Comparison of ENCODE assay signal across 8 cellular contexts in genomic region chr14:67487937-67488893, GRCh38. TPM values are rescaled to one million over a fixed set of nuclear protein-coding genes. Genes with fewer than 3 reads are reported as not detected.
DNase-seq lines count a peak whose midpoint lies in the region; ATAC-seq and TF ChIP-seq lines count a peak whose summit lies in the region.

Gene TMEM229B (minus strand): TSS chr14:67488721. CDS start chr14:67473923, 14,798 bp downstream.

- CTCF ChIA-PET in PC-3 (lab: Charles Lee), result no interaction called here

- POLR2A ChIA-PET in PC-3 (lab: Charles Lee; ENCODE audit: unreplicated experiment), result no interaction called here

- TF ChIP-seq POLR2A in suprapubic skin (IDR thresholded peaks at IDR 0.05), result no peak

- WGBS in suprapubic skin, result 81% methylated on average over 12 of the region's 13 CpGs

- intact Hi-C loops in T-helper 2 cell treated with Interferon-gamma antibody and Interleukin-4, amounts not matched to agents 100 ng/mL and 5 ng/mL, for 36 hours (cut with micrococcal nuclease), result loop anchor here (1.0 to 5.0 kb wide), 4 partner anchors 26 to 246 kb away; partner anchors contain the start of genes ATP6V1D, PALS1 and PIGH
- intact Hi-C loops in PC-3 (cut with micrococcal nuclease), result no loop called here

- TF ChIP-seq CTCF in astrocyte of the spinal cord (IDR thresholded peaks at IDR 0.05; ENCODE audit: low read depth, low read length) (no peak), suprapubic skin (IDR thresholded peaks at IDR 0.05) (no peak), PC-3 (conservative IDR thresholded peaks at IDR 0.05; ENCODE audit: low read depth, low read length) (no peak)

- H2AFZ ChIP-seq in PC-3 (ENCODE audit: low read length), result no peak within 1 kb of the TSS

- no peaks in the 10 kb centered on the region for H3K79me2 ChIP-seq in PC-3 (ENCODE audit: low read length)

- no peaks in the 10 kb centered on the region for H3F3A ChIP-seq in PC-3 (ENCODE audit: low read length, unreplicated experiment)

- H3K4me2 ChIP-seq in PC-3 (ENCODE audit: low read length), result no peak within 1 kb of the TSS

- no peak for TF ChIP-seq EP300 in suprapubic skin (IDR thresholded peaks at IDR 0.05)

- H3K9me3 ChIP-seq in muscle layer of duodenum (ENCODE audit: control insufficient read depth in 1 of 2, low read length in 2 of 2) (peaks cover 0 to 1% of the 10 kb centered on the region in 2 donors), suprapubic skin (no peaks in the 10 kb centered on the region), PC-3 (ENCODE audit: low read length) (peaks cover 7% of the 10 kb centered on the region; the same call in 1 of the 2 replicates)

- H3K4me3 ChIP-seq in astrocyte of the spinal cord (ENCODE audit: low read depth, low read length), result no peak within 1 kb of the TSS
- peak within 1 kb of the TSS; percentile 30 to 77 for H3K4me3 ChIP-seq in muscle layer of duodenum (ENCODE audit: low read depth in 1 of 2, low read length in 2 of 2)
- peak within 1 kb of the TSS; percentile 20 for H3K4me3 ChIP-seq in suprapubic skin
- no peak within 1 kb of the TSS for H3K4me3 ChIP-seq in PC-3 (ENCODE audit: low read length)

- H3K27me3 ChIP-seq in muscle layer of duodenum (ENCODE audit: low read depth, low read length) (no peaks in the 10 kb centered on the region), suprapubic skin (no peaks in the 10 kb centered on the region), PC-3 (ENCODE audit: low read length) (no peaks in the 10 kb centered on the region; the same call in 1 of the 2 replicates)

- H4K20me1 ChIP-seq in PC-3 (ENCODE audit: low read length), result no peaks in the 10 kb centered on the region

- H3K9me2 ChIP-seq in PC-3 (replicated peaks; ENCODE audit: low read length), result no peaks in the 10 kb centered on the region

- ATAC-seq in GM19025 (IDR thresholded peaks at IDR 0.05; ENCODE audit: low read depth, unreplicated experiment) (peak; percentile 89), HG03108 (IDR thresholded peaks at IDR 0.05; ENCODE audit: unreplicated experiment) (peak; percentile 85), PC-3 (no peak)

- in situ Hi-C loops in astrocyte of the spinal cord (cut with HindIII; ENCODE audit: low sequenced_read_pairs), result no loop called here

- H3K4me1 ChIP-seq in muscle layer of duodenum (ENCODE audit: control insufficient read depth in 1 of 2, insufficient read depth in 2 of 2, low read length in 2 of 2) (no peaks in the 10 kb centered on the region), suprapubic skin (peaks cover 7% of the 10 kb centered on the region), PC-3 (ENCODE audit: insufficient read depth, low read length) (no peaks in the 10 kb centered on the region)

- BruUV-seq in PC-3 (replicated peaks; lab: Mats Ljungman, UMichigan), result no TSS peak

- peak within 1 kb of the TSS; percentile 89 for H3K27ac ChIP-seq in muscle layer of duodenum (ENCODE audit: low read length)
- no peak within 1 kb of the TSS for H3K27ac ChIP-seq in suprapubic skin
- no peak within 1 kb of the TSS for H3K27ac ChIP-seq in PC-3 (ENCODE audit: low read length)

- H3K9ac ChIP-seq in PC-3 (ENCODE audit: low read length), result no peak within 1 kb of the TSS

- H3K36me3 ChIP-seq in muscle layer of duodenum (ENCODE audit: control insufficient read depth in 1 of 2, insufficient read depth in 2 of 2, low read length in 2 of 2) (peaks cover 0 to 4% of the 10 kb centered on the region in 2 donors), suprapubic skin (no peaks in the 10 kb centered on the region), PC-3 (ENCODE audit: low read depth, low read length) (no peaks in the 10 kb centered on the region)

- DNase-seq in astrocyte of the spinal cord (ENCODE audit: low read depth, low spot score) (peak; percentile 17), suprapubic skin (ENCODE audit: low spot score in 2 of 2) (no peak), PC-3 (no peak), cerebellar nuclear complex (lab: John Stamatoyannopoulos, UW) (no peak)

RNA-seq across cellular contexts. Expression of gene TMEM229B, which starts in this region (rescaled TPM):
- 18.4 and 19.4 TPM in 2 replicates for total RNA-seq in T-helper 2 cell treated with Interferon-gamma antibody and Interleukin-4, amounts not matched to agents 100 ng/mL and 5 ng/mL, for 36 hours
- 1 to 10 TPM; 1.5 to 3.3 (median 1.8) TPM for total RNA-seq in suprapubic skin
- total RNA-seq in PC-3 (2014; rRNA removed), result not detected in 2 replicates

Comparison
In these comparisons a context has a peak if more than half of its experiments do, and no peak if none do; other contexts are left out.
1. H3K4me3 ChIP-seq: peak in muscle layer of duodenum (2 of 2) and suprapubic skin (single experiment); none in astrocyte of the spinal cord (single experiment) and PC-3 (single experiment).